Comparison of ENCODE assay signal across 12 cellular contexts in the genomic region with DNA sequence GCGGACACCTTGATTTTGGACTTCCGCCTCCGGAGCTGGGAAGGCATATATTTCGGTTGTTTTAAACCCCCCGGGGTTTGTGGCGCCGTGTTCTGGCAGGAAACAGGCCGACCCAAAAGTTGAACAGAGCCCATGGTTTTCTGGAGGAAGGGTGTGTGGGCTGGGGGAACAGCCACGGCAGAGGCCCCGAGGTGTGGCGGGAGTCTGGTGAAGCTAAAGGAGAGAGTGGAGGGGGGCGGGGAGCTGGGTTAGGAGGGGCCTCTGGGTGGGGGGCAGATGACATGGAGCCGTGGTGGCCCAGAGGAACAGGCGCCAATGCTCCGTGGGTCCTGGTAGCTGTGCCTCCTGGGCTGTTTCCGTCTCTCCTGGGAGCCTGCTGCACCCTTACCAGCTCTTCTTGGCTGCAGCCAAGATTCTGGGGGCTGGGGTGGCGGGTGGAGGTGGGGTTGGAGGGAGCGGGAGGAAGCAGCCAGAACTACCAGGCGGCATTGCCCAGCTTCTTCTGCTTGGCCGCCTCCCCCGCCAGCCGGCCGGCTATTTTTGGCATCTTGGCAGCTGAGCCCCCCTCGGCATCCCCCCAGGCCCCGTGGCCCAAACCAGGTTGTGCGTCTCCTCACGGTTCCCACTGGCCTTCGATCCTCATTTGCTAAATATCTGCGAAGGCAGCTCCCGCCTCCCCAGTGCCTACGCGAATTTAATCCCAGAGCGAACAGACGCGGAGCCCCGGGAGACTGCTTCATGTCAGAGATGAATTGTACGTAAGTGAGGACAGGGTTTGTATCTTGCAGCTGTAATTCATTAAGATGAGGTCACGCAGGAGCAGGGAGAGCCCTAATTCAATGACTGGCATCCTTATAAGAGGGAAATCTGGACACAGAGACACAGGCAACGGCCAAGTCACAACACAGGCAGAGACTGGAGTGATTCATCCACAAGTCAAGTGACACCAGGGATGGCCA. TPM values are rescaled to one million over a fixed set of nuclear protein-coding genes. Genes with fewer than 3 reads are reported as not detected.
DNase-seq lines count a peak whose midpoint lies in the region; ATAC-seq, FAIRE-seq and TF ChIP-seq lines count a peak whose summit lies in the region.
"Had no signal": no experiment of that assay in that cellular context is flagged by ENCODE, and none has a peak within 500 bp of the region (broad histone marks: within the 10 kb centered on the region; RNA-seq: fewer than 3 reads in every experiment).

No MANE protein-coding gene starts in this region.

- BruUV-seq in HepG2 (replicated peaks; lab: Mats Ljungman, UMichigan): no TSS peak

- peak overlapping the region in 3 of 8 donors; percentile 6 to 21 (median 19) for H3K4me3 ChIP-seq in spleen
- H3K4me3 ChIP-seq in pancreas: no peak overlapping the region
- H3K4me3 ChIP-seq in HepG2 (replicated peaks in 1 of 3; ENCODE audit: insufficient read depth in 1 of 3, low read depth in 2 of 3, low read length in 3 of 3): no peak overlapping the region
- H3K4me3 ChIP-seq: skin epidermis had no signal

- WGBS in spleen, 5 donors: 38 to 56% (median 40%) methylated on average over 38 to 39 of the region's 39 CpGs
- WGBS in pancreas, 2 donors: 32 to 33% methylated on average over 34 to 39 of the region's 39 CpGs
- 52% methylated on average over 34 of the region's 39 CpGs for WGBS in HepG2 (ENCODE audit: low lambda C conversion rate)

- FAIRE-seq in pancreas (lab: Jason Lieb, UNC): no peak
- FAIRE-seq in HepG2 (lab: Jason Lieb, UNC): no peak

- no peak overlapping the region for H2AFZ ChIP-seq in HepG2 (ENCODE audit: low read length)

- H3K27ac ChIP-seq in spleen (peak overlapping the region in 5 of 8 donors; percentile 20 to 66 (median 59)), pancreas (no peak overlapping the region), HepG2 (ENCODE audit: extremely low read length, insufficient read depth, low read length) (no peak overlapping the region)

- intact Hi-C loops in left ventricle myocardium superior (cut with micrococcal nuclease): no loop called here
- intact Hi-C loops in spleen (cut with DNase I; ENCODE audit: low total_unique reads): no loop called here
- intact Hi-C loops in pancreas (cut with DNase I): no loop called here
- intact Hi-C loops in HepG2 (cut with micrococcal nuclease; ENCODE audit: unreplicated experiment): no loop called here

- H3K36me3 ChIP-seq in spleen: peaks cover 0 to 53% (median 3%) of the 10 kb centered on the region in 6 donors
- H3K36me3 ChIP-seq in pancreas: no peaks in the 10 kb centered on the region
- no peaks in the 10 kb centered on the region for H3K36me3 ChIP-seq in HepG2 (replicated peaks in 1 of 2; ENCODE audit: control insufficient read depth in 1 of 2, insufficient read depth in 2 of 2, low read length in 2 of 2)

- H3K9me3 ChIP-seq in spleen (no peaks in the 10 kb centered on the region), pancreas (no peaks in the 10 kb centered on the region), HepG2 (ENCODE audit: low read length) (no peaks in the 10 kb centered on the region)

- in situ Hi-C loops in HepG2 (cut with HindIII; ENCODE audit: extremely low pct_ligation_motif_present, low pct_unique_long_range_greater_than_20kb): no loop called here

- peaks cover 0 to 58% (median 25%) of the 10 kb centered on the region in 7 donors for H3K27me3 ChIP-seq in spleen (replicated peaks in 1 of 7)
- peaks cover 0 to 34% (median 2%) of the 10 kb centered on the region in 4 donors for H3K27me3 ChIP-seq in pancreas
- peaks cover 25 to 71% of the 10 kb centered on the region in 2 experiments for H3K27me3 ChIP-seq in HepG2 (ENCODE audit: control insufficient read depth in 1 of 2, insufficient read depth in 2 of 2, low read length in 2 of 2)

- ATAC-seq in left ventricle myocardium superior (peak; percentile 82), HG02678 (IDR thresholded peaks at IDR 0.05; ENCODE audit: unreplicated experiment) (no peak), pancreas (no peak), HepG2 (no peak)

- H4K20me1 ChIP-seq in HepG2 (ENCODE audit: insufficient read depth, low read length): no peaks in the 10 kb centered on the region

- H3K4me2 ChIP-seq in HepG2 (ENCODE audit: low read depth, low read length): no peak overlapping the region

- TF ChIP-seq EP300 in HepG2 (IDR thresholded peaks at IDR 0.05; ENCODE audit: low read depth in 2 of 2, low read length in 2 of 2): no peak
- no peak for TF ChIP-seq EP300 in HepG2 (CRISPR knock-in tag; IDR thresholded peaks at IDR 0.05; ENCODE audit: borderline replicate concordance)

- no peak for TF ChIP-seq RAD21 in HepG2 (CRISPR knock-in tag; IDR thresholded peaks at IDR 0.05)

- POLR2A ChIA-PET in HepG2 (lab: Yijun Ruan, JAX): interaction anchor here (0.5 to 0.7 kb wide), 2 partner anchors 99 to 359 kb away, joined by 3 read pairs; no protein-coding TSS in a partner anchor

- TF ChIP-seq CTCF in spleen (IDR thresholded peaks at IDR 0.05 in 8 of 11, conservative IDR thresholded peaks at IDR 0.05 in 3 of 11): no peak
- TF ChIP-seq CTCF in pancreas (IDR thresholded peaks at IDR 0.05): no peak
- TF ChIP-seq CTCF in HepG2 (CRISPR knock-in tag; IDR thresholded peaks at IDR 0.05): no peak

- H3K4me1 ChIP-seq in spleen (peaks cover 17 to 92% (median 63%) of the 10 kb centered on the region in 6 donors), pancreas (peaks cover 0 to 16% (median 6%) of the 10 kb centered on the region in 3 donors), HepG2 (ENCODE audit: insufficient read depth, low read length) (peaks cover 21% of the 10 kb centered on the region)

- DNase-seq in GM03348 (ENCODE audit: low spot score): peak; percentile 83
- DNase-seq in anterior cingulate cortex (lab: John Stamatoyannopoulos, UW): peak in 47 of 58 donors; percentile 21 to 81 (median 59)
- peak; percentile 52 for DNase-seq in left ventricle myocardium superior
- peak; percentile 77 for DNase-seq in spleen
- no peak for DNase-seq in activated CD4-positive, alpha-beta T cell treated with anti-CD3 and anti-CD28 coated beads for 48 hours
- DNase-seq in pancreas: no peak
- no peak for DNase-seq in HepG2 (ENCODE audit: low spot score)
- DNase-seq: activated naive CD4-positive, alpha-beta T cell treated with anti-CD3 and anti-CD28 coated beads, Interleukin-2, amount 50 U/mL, for 16 hours; NCI-H226 had no signal

- CTCF ChIA-PET in HepG2 (lab: Yijun Ruan, JAX; ENCODE audit: low intra/inter-chr PET ratio, low total read pairs): no interaction called here

- TF ChIP-seq POLR2A in spleen (IDR thresholded peaks at IDR 0.05) (no peak), HepG2 (IDR thresholded peaks at IDR 0.05; ENCODE audit: insufficient read depth in 1 of 2, low read depth in 2 of 2, low read length in 2 of 2) (no peak)

- H3K9ac ChIP-seq in HepG2 (ENCODE audit: insufficient read depth, low read depth, low read length): no peak overlapping the region

- no peaks in the 10 kb centered on the region for H3K79me2 ChIP-seq in HepG2 (ENCODE audit: insufficient read depth, low read length)

RNA-seq across cellular contexts. Expression of a gene that starts 12.7 kb away (rescaled TPM):
- total RNA-seq in left ventricle myocardium superior (0.87 TPM), spleen (10 to 100 TPM in 2 of 7 donors, 1 to 10 TPM in 5; 5.7 to 17.4 (median 6.8) TPM), pancreas (under 1 TPM in 4 of 6 donors, not detected in 2; 0.13 to 0.81 (median 0.35) TPM), HepG2 (2016; rRNA removed; fragmentation: Illumina TruSeq; extraction: Trizol) (not detected in 2 replicates)
- polyA plus RNA-seq in spleen (under 1 TPM; 0.30 to 0.93 (median 0.50) TPM), pancreas (under 1 TPM; 0.04 to 0.07 TPM), HepG2 (2011; rRNA removed) (not detected in 2 replicates)
- not detected in 2 replicates for total RNA-seq in HepG2 (2016; cell fraction: cytosol; rRNA removed; fragmentation: Illumina TruSeq; extraction: Trizol; ENCODE audit: low read depth)
- not detected in 2 replicates for total RNA-seq in HepG2 (2016; cell fraction: insoluble cytoplasmic fraction; rRNA removed; fragmentation: Illumina TruSeq; extraction: Trizol)
- total RNA-seq in HepG2 (2016; cell fraction: membrane; rRNA removed; fragmentation: Illumina TruSeq; extraction: Trizol): not detected in 2 replicates
- total RNA-seq in HepG2 (2016; cell fraction: nucleus; rRNA removed; fragmentation: Illumina TruSeq; extraction: Trizol): not detected in 2 replicates
- polyA plus RNA-seq in HepG2 (2011; cell fraction: cytosol; rRNA removed): not detected in 2 replicates
- polyA plus RNA-seq in HepG2 (2011; cell fraction: nucleus; rRNA removed): not detected in 2 replicates
- not detected in 2 replicates for polyA plus RNA-seq in HepG2 (2012)
- polyA plus RNA-seq in HepG2 (2016; cell fraction: cytosol; fragmentation: Illumina TruSeq; extraction: Trizol; ENCODE audit: low read depth): not detected in 2 replicates
- polyA plus RNA-seq in HepG2 (2016; cell fraction: insoluble cytoplasmic fraction; fragmentation: Illumina TruSeq; extraction: Trizol; ENCODE audit: low read depth): not detected in 2 replicates
- not detected in 2 replicates for polyA plus RNA-seq in HepG2 (2016; cell fraction: membrane; fragmentation: Illumina TruSeq; extraction: Trizol; ENCODE audit: low read depth)
- polyA plus RNA-seq in HepG2 (2016; cell fraction: nucleus; fragmentation: Illumina TruSeq; extraction: Trizol; ENCODE audit: insufficient read depth, low read depth): not detected in 2 replicates
- not detected in 2 replicates for polyA minus RNA-seq in HepG2 (2011; rRNA and poly(A)+ RNA removed; ENCODE audit: low replicate concordance)
- not detected in 2 replicates for polyA minus RNA-seq in HepG2 (2011; cell fraction: cytosol; rRNA and poly(A)+ RNA removed)
- not detected in 2 replicates for polyA minus RNA-seq in HepG2 (2011; cell fraction: nucleus; rRNA and poly(A)+ RNA removed)

RNA-seq across cellular contexts. Expression of a gene that starts 13.3 kb away (rescaled TPM):
- not detected for total RNA-seq in left ventricle myocardium superior
- total RNA-seq in spleen: 1 to 10 TPM in 2 of 7 donors, under 1 TPM in 5; 0.26 to 2.6 (median 0.70) TPM
- polyA plus RNA-seq in spleen: 1 to 10 TPM in 1 of 3 donors, under 1 TPM in 2; 0.43 to 1.2 (median 0.82) TPM
- 1 to 10 TPM in 1 of 6 donors, under 1 TPM in 1, not detected in 4; 0.16 to 1.5 TPM for total RNA-seq in pancreas
- under 1 TPM in 1 of 2 donors, not detected in 1; 0.05 TPM for polyA plus RNA-seq in pancreas
- not detected in 2 replicates for total RNA-seq in HepG2 (2016; rRNA removed; fragmentation: Illumina TruSeq; extraction: Trizol)
- total RNA-seq in HepG2 (2016; cell fraction: cytosol; rRNA removed; fragmentation: Illumina TruSeq; extraction: Trizol; ENCODE audit: low read depth): not detected in 2 replicates
- total RNA-seq in HepG2 (2016; cell fraction: insoluble cytoplasmic fraction; rRNA removed; fragmentation: Illumina TruSeq; extraction: Trizol): not detected in 2 replicates
- total RNA-seq in HepG2 (2016; cell fraction: membrane; rRNA removed; fragmentation: Illumina TruSeq; extraction: Trizol): not detected in 2 replicates
- total RNA-seq in HepG2 (2016; cell fraction: nucleus; rRNA removed; fragmentation: Illumina TruSeq; extraction: Trizol): not detected in 2 replicates
- polyA plus RNA-seq in HepG2 (2011; rRNA removed): not detected in 2 replicates
- polyA plus RNA-seq in HepG2 (2011; cell fraction: cytosol; rRNA removed): not detected in 2 replicates
- polyA plus RNA-seq in HepG2 (2011; cell fraction: nucleus; rRNA removed): not detected in 2 replicates
- polyA plus RNA-seq in HepG2 (2012): not detected in 2 replicates
- polyA plus RNA-seq in HepG2 (2016; cell fraction: cytosol; fragmentation: Illumina TruSeq; extraction: Trizol; ENCODE audit: low read depth): not detected in 2 replicates
- not detected in 2 replicates for polyA plus RNA-seq in HepG2 (2016; cell fraction: insoluble cytoplasmic fraction; fragmentation: Illumina TruSeq; extraction: Trizol; ENCODE audit: low read depth)
- not detected in 2 replicates for polyA plus RNA-seq in HepG2 (2016; cell fraction: membrane; fragmentation: Illumina TruSeq; extraction: Trizol; ENCODE audit: low read depth)
- not detected in 2 replicates for polyA plus RNA-seq in HepG2 (2016; cell fraction: nucleus; fragmentation: Illumina TruSeq; extraction: Trizol; ENCODE audit: insufficient read depth, low read depth)
- not detected in 2 replicates for polyA minus RNA-seq in HepG2 (2011; rRNA and poly(A)+ RNA removed; ENCODE audit: low replicate concordance)
- polyA minus RNA-seq in HepG2 (2011; cell fraction: cytosol; rRNA and poly(A)+ RNA removed): not detected in 2 replicates
- polyA minus RNA-seq in HepG2 (2011; cell fraction: nucleus; rRNA and poly(A)+ RNA removed): not detected in 2 replicates

RNA-seq across cellular contexts. Expression of a gene that starts 33.7 kb away (rescaled TPM):
- total RNA-seq in left ventricle myocardium superior: 43.8 TPM
- 100 to 1,000 TPM in 3 of 7 donors, 10 to 100 TPM in 4; 60.7 to 131 (median 82.8) TPM for total RNA-seq in spleen
- 100 to 1,000 TPM; 435 to 524 (median 459) TPM for polyA plus RNA-seq in spleen
- total RNA-seq in pancreas: 10 to 100 TPM; 18.3 to 36.4 (median 26.4) TPM
- polyA plus RNA-seq in pancreas: 100 to 1,000 TPM; 147 to 170 TPM
- total RNA-seq in HepG2 (2016; rRNA removed; fragmentation: Illumina TruSeq; extraction: Trizol): 140 and 152 TPM in 2 replicates
- 44.1 and 45.1 TPM in 2 replicates for total RNA-seq in HepG2 (2016; cell fraction: cytosol; rRNA removed; fragmentation: Illumina TruSeq; extraction: Trizol; ENCODE audit: low read depth)
- 149 and 168 TPM in 2 replicates for total RNA-seq in HepG2 (2016; cell fraction: insoluble cytoplasmic fraction; rRNA removed; fragmentation: Illumina TruSeq; extraction: Trizol)
- 74.4 and 75.3 TPM in 2 replicates for total RNA-seq in HepG2 (2016; cell fraction: membrane; rRNA removed; fragmentation: Illumina TruSeq; extraction: Trizol)
- total RNA-seq in HepG2 (2016; cell fraction: nucleus; rRNA removed; fragmentation: Illumina TruSeq; extraction: Trizol): 48.6 and 65.2 TPM in 2 replicates
- 197 and 205 TPM in 2 replicates for polyA plus RNA-seq in HepG2 (2011; rRNA removed)
- polyA plus RNA-seq in HepG2 (2011; cell fraction: cytosol; rRNA removed): 474 and 745 TPM in 2 replicates
- polyA plus RNA-seq in HepG2 (2011; cell fraction: nucleus; rRNA removed): 183 and 205 TPM in 2 replicates
- polyA plus RNA-seq in HepG2 (2012): 107 and 132 TPM in 2 replicates
- polyA plus RNA-seq in HepG2 (2016; cell fraction: cytosol; fragmentation: Illumina TruSeq; extraction: Trizol; ENCODE audit: low read depth): 60.8 and 62.0 TPM in 2 replicates
- polyA plus RNA-seq in HepG2 (2016; cell fraction: insoluble cytoplasmic fraction; fragmentation: Illumina TruSeq; extraction: Trizol; ENCODE audit: low read depth): 210 and 243 TPM in 2 replicates
- polyA plus RNA-seq in HepG2 (2016; cell fraction: membrane; fragmentation: Illumina TruSeq; extraction: Trizol; ENCODE audit: low read depth): 91.7 and 96.1 TPM in 2 replicates
- 132 and 138 TPM in 2 replicates for polyA plus RNA-seq in HepG2 (2016; cell fraction: nucleus; fragmentation: Illumina TruSeq; extraction: Trizol; ENCODE audit: insufficient read depth, low read depth)
- polyA minus RNA-seq in HepG2 (2011; rRNA and poly(A)+ RNA removed; ENCODE audit: low replicate concordance): 42.2 and 52.7 TPM in 2 replicates
- polyA minus RNA-seq in HepG2 (2011; cell fraction: cytosol; rRNA and poly(A)+ RNA removed): 19.9 and 26.7 TPM in 2 replicates
- 24.1 and 27.4 TPM in 2 replicates for polyA minus RNA-seq in HepG2 (2011; cell fraction: nucleus; rRNA and poly(A)+ RNA removed)

RNA-seq across cellular contexts. Expression of a gene that starts 33.8 kb away (rescaled TPM):
- total RNA-seq in left ventricle myocardium superior (25.9 TPM), spleen (10 to 100 TPM; 69.7 to 96.4 (median 79.3) TPM), pancreas (10 to 100 TPM; 36.4 to 61.2 (median 50.6) TPM), HepG2 (2016; rRNA removed; fragmentation: Illumina TruSeq; extraction: Trizol) (3.4 and 15.2 TPM in 2 replicates)
- polyA plus RNA-seq in spleen (100 to 1,000 TPM in 1 of 3 donors, 10 to 100 TPM in 2; 40.5 to 111 (median 72.4) TPM), pancreas (100 to 1,000 TPM; 133 to 226 TPM), HepG2 (2011; rRNA removed) (14.9 and 20.5 TPM in 2 replicates)
- total RNA-seq in HepG2 (2016; cell fraction: cytosol; rRNA removed; fragmentation: Illumina TruSeq; extraction: Trizol; ENCODE audit: low read depth): 6.9 and 7.1 TPM in 2 replicates
- 2.9 and 18.4 TPM in 2 replicates for total RNA-seq in HepG2 (2016; cell fraction: insoluble cytoplasmic fraction; rRNA removed; fragmentation: Illumina TruSeq; extraction: Trizol)
- 7.4 and 8.6 TPM in 2 replicates for total RNA-seq in HepG2 (2016; cell fraction: membrane; rRNA removed; fragmentation: Illumina TruSeq; extraction: Trizol)
- 23.4 and 26.4 TPM in 2 replicates for total RNA-seq in HepG2 (2016; cell fraction: nucleus; rRNA removed; fragmentation: Illumina TruSeq; extraction: Trizol)
- 6.0 and 9.1 TPM in 2 replicates for polyA plus RNA-seq in HepG2 (2011; cell fraction: cytosol; rRNA removed)
- polyA plus RNA-seq in HepG2 (2011; cell fraction: nucleus; rRNA removed): 268 and 341 TPM in 2 replicates
- polyA plus RNA-seq in HepG2 (2012): 23.1 and 25.3 TPM in 2 replicates
- polyA plus RNA-seq in HepG2 (2016; cell fraction: cytosol; fragmentation: Illumina TruSeq; extraction: Trizol; ENCODE audit: low read depth): 1.2 and 1.3 TPM in 2 replicates
- 3.0 and 4.0 TPM in 2 replicates for polyA plus RNA-seq in HepG2 (2016; cell fraction: insoluble cytoplasmic fraction; fragmentation: Illumina TruSeq; extraction: Trizol; ENCODE audit: low read depth)
- polyA plus RNA-seq in HepG2 (2016; cell fraction: membrane; fragmentation: Illumina TruSeq; extraction: Trizol; ENCODE audit: low read depth): 2.8 and 3.3 TPM in 2 replicates
- polyA plus RNA-seq in HepG2 (2016; cell fraction: nucleus; fragmentation: Illumina TruSeq; extraction: Trizol; ENCODE audit: insufficient read depth, low read depth): 101 and 111 TPM in 2 replicates
- 14.4 and 27.8 TPM in 2 replicates for polyA minus RNA-seq in HepG2 (2011; rRNA and poly(A)+ RNA removed; ENCODE audit: low replicate concordance)
- 5.8 and 11.0 TPM in 2 replicates for polyA minus RNA-seq in HepG2 (2011; cell fraction: cytosol; rRNA and poly(A)+ RNA removed)
- 17.9 and 24.7 TPM in 2 replicates for polyA minus RNA-seq in HepG2 (2011; cell fraction: nucleus; rRNA and poly(A)+ RNA removed)

RNA-seq across cellular contexts. Expression of a gene that starts 38.4 kb away (rescaled TPM):
- total RNA-seq in left ventricle myocardium superior (not detected), spleen (1 to 10 TPM; 1.2 to 4.8 (median 3.4) TPM), pancreas (1 to 10 TPM in 1 of 6 donors, under 1 TPM in 3, not detected in 2; 0.29 to 1.1 (median 0.80) TPM), HepG2 (2016; rRNA removed; fragmentation: Illumina TruSeq; extraction: Trizol) (0.38 and 0.73 TPM in 2 replicates)
- polyA plus RNA-seq in spleen (1 to 10 TPM; 1.2 to 3.0 (median 2.8) TPM), pancreas (1 to 10 TPM; 3.2 to 4.0 TPM), HepG2 (2011; rRNA removed) (0.16 and 0.39 TPM in 2 replicates)
- total RNA-seq in HepG2 (2016; cell fraction: cytosol; rRNA removed; fragmentation: Illumina TruSeq; extraction: Trizol; ENCODE audit: low read depth): 1.1 TPM in 2 replicates
- 0.54 and 0.56 TPM in 2 replicates for total RNA-seq in HepG2 (2016; cell fraction: insoluble cytoplasmic fraction; rRNA removed; fragmentation: Illumina TruSeq; extraction: Trizol)
- 0.96 and 1.2 TPM in 2 replicates for total RNA-seq in HepG2 (2016; cell fraction: membrane; rRNA removed; fragmentation: Illumina TruSeq; extraction: Trizol)
- total RNA-seq in HepG2 (2016; cell fraction: nucleus; rRNA removed; fragmentation: Illumina TruSeq; extraction: Trizol): 0.40 and 0.69 TPM in 2 replicates
- 0.27 and 0.36 TPM in 2 replicates for polyA plus RNA-seq in HepG2 (2011; cell fraction: cytosol; rRNA removed)
- polyA plus RNA-seq in HepG2 (2011; cell fraction: nucleus; rRNA removed): 0.29 TPM in 1 of 2 replicates, not detected in the other
- polyA plus RNA-seq in HepG2 (2012): 0.41 and 0.44 TPM in 2 replicates
- 0.88 and 1.2 TPM in 2 replicates for polyA plus RNA-seq in HepG2 (2016; cell fraction: cytosol; fragmentation: Illumina TruSeq; extraction: Trizol; ENCODE audit: low read depth)
- 0.73 and 0.80 TPM in 2 replicates for polyA plus RNA-seq in HepG2 (2016; cell fraction: insoluble cytoplasmic fraction; fragmentation: Illumina TruSeq; extraction: Trizol; ENCODE audit: low read depth)
- 0.84 and 1.0 TPM in 2 replicates for polyA plus RNA-seq in HepG2 (2016; cell fraction: membrane; fragmentation: Illumina TruSeq; extraction: Trizol; ENCODE audit: low read depth)
- 0.57 and 0.95 TPM in 2 replicates for polyA plus RNA-seq in HepG2 (2016; cell fraction: nucleus; fragmentation: Illumina TruSeq; extraction: Trizol; ENCODE audit: insufficient read depth, low read depth)
- polyA minus RNA-seq in HepG2 (2011; rRNA and poly(A)+ RNA removed; ENCODE audit: low replicate concordance): not detected in 2 replicates
- polyA minus RNA-seq in HepG2 (2011; cell fraction: cytosol; rRNA and poly(A)+ RNA removed): not detected in 2 replicates
- polyA minus RNA-seq in HepG2 (2011; cell fraction: nucleus; rRNA and poly(A)+ RNA removed): not detected in 2 replicates
- total RNA-seq: temporal lobe had no signal

Comparison
In these comparisons a context has a peak if more than half of its experiments do, and no peak if none do; other contexts are left out.
1. DNase-seq: peak in GM03348 (single experiment), anterior cingulate cortex (47 of 58), left ventricle myocardium superior (single experiment) and spleen (single experiment); none in activated CD4-positive, alpha-beta T cell treated with anti-CD3 and anti-CD28 coated beads for 48 hours (single experiment), pancreas (0 of 6) and HepG2 (single experiment).
2. H3K27ac ChIP-seq: peak in spleen (5 of 8); none in pancreas (0 of 4) and HepG2 (single experiment).